Comparison of ENCODE assay signal across 8 cellular contexts in genomic region chr5:140113699-140114263, GRCh38. TPM values are rescaled to one million over a fixed set of nuclear protein-coding genes. Genes with fewer than 3 reads are reported as not detected.
DNase-seq lines count a peak whose midpoint lies in the region; ATAC-seq, FAIRE-seq and TF ChIP-seq lines count a peak whose summit lies in the region.

PURA (plus strand) TSS chr5:140114109; CDS start chr5:140114182, 73 bp downstream.

- intact Hi-C loops in Calu3 (cut with micrococcal nuclease; ENCODE audit: unreplicated experiment), result no loop called here

- H3K4me1 Mint-ChIP-seq in Calu3 (ENCODE audit: low read depth, unreplicated experiment) (peaks cover 63% of the 10 kb centered on the region), mesothelial cell of epicardium (peaks cover 52% of the 10 kb centered on the region)

- peak; percentile 85 for ATAC-seq in GM21381 (IDR thresholded peaks at IDR 0.05; ENCODE audit: unreplicated experiment)

- peak within 1 kb of the TSS; percentile 69 for H3K9ac ChIP-seq in endocrine pancreas (ENCODE audit: control insufficient read depth, insufficient read depth, low read length)

- no peaks in the 10 kb centered on the region for H3K27me3 ChIP-seq in endocrine pancreas (ENCODE audit: control insufficient read depth, insufficient read depth, low read length)

- peak; percentile 39 for TF ChIP-seq CTCF in Calu3 (IDR thresholded peaks at IDR 0.05; ENCODE audit: unreplicated experiment)
- no peak for TF ChIP-seq CTCF in mesothelial cell of epicardium (IDR thresholded peaks at IDR 0.05; ENCODE audit: unreplicated experiment)

- H3K36me3 Mint-ChIP-seq in Calu3 (ENCODE audit: insufficient read depth, unreplicated experiment), result peaks cover 35% of the 10 kb centered on the region
- no peaks in the 10 kb centered on the region for H3K36me3 Mint-ChIP-seq in mesothelial cell of epicardium

- no TSS peak for BruUV-seq in Calu3 (replicated peaks; lab: Mats Ljungman, UMichigan)

- H3K27ac Mint-ChIP-seq in Calu3 (ENCODE audit: unreplicated experiment) (peak within 1 kb of the TSS; percentile 63), mesothelial cell of epicardium (peak within 1 kb of the TSS; percentile 92)

- H3K27me3 Mint-ChIP-seq in Calu3 (ENCODE audit: unreplicated experiment) (peaks cover 49% of the 10 kb centered on the region), mesothelial cell of epicardium (ENCODE audit: low read depth) (peaks cover 49% of the 10 kb centered on the region)

- peak within 1 kb of the TSS; percentile 86 for H3K4me3 Mint-ChIP-seq in Calu3 (ENCODE audit: low read depth, unreplicated experiment)
- peak within 1 kb of the TSS; percentile 79 for H3K4me3 Mint-ChIP-seq in mesothelial cell of epicardium

- CTCF ChIA-PET in Calu3 (lab: Charles Lee), result interaction anchor here (0.6 to 1.5 kb wide), 4 partner anchors 13 to 245 kb away, joined by 3 to 4 read pairs (median 3); no protein-coding TSS in a partner anchor

- no peaks in the 10 kb centered on the region for H3K9me3 ChIP-seq in endocrine pancreas (ENCODE audit: control insufficient read depth, low read length)

- DNase-seq in Calu3 (peak; percentile 98), HTR-8/SVneo (ENCODE audit: insufficient read length, low spot score) (peak; percentile 95), NOMO-1 treated with dmso at 0.1 percent for 144 hours (lab: John Stamatoyannopoulos, UW; ENCODE audit: unreplicated experiment) (peak; percentile 87), mesothelial cell of epicardium (ENCODE audit: low spot score in 2 of 2, unreplicated experiment in 2 of 2) (peak; percentile 94 to 96)
- DNase-seq in activated CD8-positive, alpha-beta memory T cell treated with anti-CD3 and anti-CD28 coated beads for 48 hours (ENCODE audit: low read depth in 2 of 3, low spot score in 2 of 3), result peak; percentile 87 to 92 (median 88)
- DNase-seq in stimulated activated CD8-positive, alpha-beta memory T cell treated with anti-CD3 and anti-CD28 coated beads, Interleukin-15, amount 100 ng/mL, for 4 hours (ENCODE audit: low read depth in 2 of 2), result peak; percentile 87 to 94

- H3K36me3 ChIP-seq in endocrine pancreas (ENCODE audit: control insufficient read depth, insufficient read depth, low read length), result no peaks in the 10 kb centered on the region

- H3K9me3 Mint-ChIP-seq in Calu3 (ENCODE audit: low read depth, unreplicated experiment) (no peaks in the 10 kb centered on the region), mesothelial cell of epicardium (no peaks in the 10 kb centered on the region)

- peaks cover 47% of the 10 kb centered on the region for H3K4me1 ChIP-seq in endocrine pancreas (ENCODE audit: control insufficient read depth, insufficient read depth, low read length)

- FAIRE-seq in HTR-8/SVneo (lab: Jason Lieb, UNC), result peak; percentile 90

- peak within 1 kb of the TSS; percentile 66 for H3K4me3 ChIP-seq in endocrine pancreas (ENCODE audit: control insufficient read depth, insufficient read depth, low read length)

RNA-seq across cellular contexts. Expression of gene PURA, which starts in this region (rescaled TPM):
- total RNA-seq in Calu3 (2022) (16.2 and 16.7 TPM in 2 replicates), mesothelial cell of epicardium (8.1 to 8.5 TPM (median 8.3 TPM) in 3 replicates)

Comparison
In these comparisons a context has a peak if more than half of its experiments do, and no peak if none do; other contexts are left out.
1. Peak in every context shown above with its lines: DNase-seq, ATAC-seq and H3K4me3 ChIP-seq.